In genomic region chr5:41835625-41836024, GRCh38 we compare ENCODE assay signal across 8 cellular contexts. TPM values are rescaled to one million over a fixed set of nuclear protein-coding genes. Genes with fewer than 3 reads are reported as not detected.
DNase-seq lines count a peak whose midpoint lies in the region; ATAC-seq, FAIRE-seq and TF ChIP-seq lines count a peak whose summit lies in the region.

No MANE protein-coding gene starts in this region.

- H3K9me3 Mint-ChIP-seq in natural killer cell treated with Interleukin-12 subunit alpha and Interleukin-12 subunit beta and Interleukin-15 and Interleukin-18, amount 100 ng/mL, for 72 hours = no peaks in the 10 kb centered on the region

- no peaks in the 10 kb centered on the region for H3K27me3 Mint-ChIP-seq in natural killer cell treated with Interleukin-12 subunit alpha and Interleukin-12 subunit beta and Interleukin-15 and Interleukin-18, amount 100 ng/mL, for 72 hours

- POLR2A ChIA-PET in GM12878 (lab: Charles Lee) = no interaction called here

- no peak for TF ChIP-seq EP300 in GM12878 (IDR thresholded peaks at IDR 0.05; ENCODE audit: borderline replicate concordance in 1 of 2, control insufficient read depth in 1 of 2, low read depth in 2 of 2, low read length in 2 of 2)

- CTCF ChIA-PET in GM12878 (lab: Yijun Ruan, JAX) = interaction anchor here (1.1 to 3.0 kb wide), 4 partner anchors 8 to 566 kb away, joined by 3 to 15 read pairs (median 6); no protein-coding TSS in a partner anchor

- H3K9me3 ChIP-seq in GM12878 (replicated peaks; ENCODE audit: control insufficient read depth, insufficient read depth, low read length) = no peaks in the 10 kb centered on the region
- no peaks in the 10 kb centered on the region for H3K9me3 ChIP-seq in left lung
- no peaks in the 10 kb centered on the region for H3K9me3 ChIP-seq in spleen

- RAD21 ChIA-PET in GM12878 (lab: Charles Lee; ENCODE audit: unreplicated experiment) = no interaction called here

- no peak overlapping the region for H3K9ac ChIP-seq in GM12878 (ENCODE audit: control insufficient read depth, insufficient read depth, low read length)

- SMC1A ChIA-PET in GM12878 (lab: Charles Lee; ENCODE audit: uncharacterized antibody, unreplicated experiment) = interaction anchor here (0.9 to 1.2 kb wide), 3 partner anchors 9 to 113 kb away, joined by 3 to 4 read pairs (median 3); no protein-coding TSS in a partner anchor

- TF ChIP-seq RAD21 in GM12878 (IDR thresholded peaks at IDR 0.05; ENCODE audit: insufficient read depth, low read depth, low read length) = no peak

- FAIRE-seq in GM12878 (lab: Jason Lieb, UNC) = no peak

- 31% methylated on average over 3 of the region's 3 CpGs for WGBS in GM12878 (ENCODE audit: insufficient coverage, insufficient replicate concordance, low lambda C conversion rate, missing lambda C conversion rate)
- WGBS in spleen, 5 donors = 77 to 82% (median 80%) methylated on average over 3 of the region's 3 CpGs

- no peak overlapping the region for H2AFZ ChIP-seq in GM12878 (ENCODE audit: control insufficient read depth, low read depth, low read length)

- no peak for TF ChIP-seq CTCF in AG09309 (IDR thresholded peaks at IDR 0.05; ENCODE audit: control insufficient read depth, insufficient read depth, low read depth, low read length, missing control alignments)
- TF ChIP-seq CTCF in GM12878 (IDR thresholded peaks at IDR 0.05 in 2 of 3, conservative IDR thresholded peaks at IDR 0.05 in 1 of 3; ENCODE audit: control insufficient read depth in 2 of 3, extremely low read depth in 1 of 3, insufficient read depth in 1 of 3, low read depth in 3 of 3, low read length in 3 of 3) = no peak
- TF ChIP-seq CTCF in left lung (IDR thresholded peaks at IDR 0.05) = no peak
- TF ChIP-seq CTCF in spleen (IDR thresholded peaks at IDR 0.05 in 8 of 11, conservative IDR thresholded peaks at IDR 0.05 in 3 of 11) = no peak

- H3K4me3 ChIP-seq in AG09309 (ENCODE audit: control insufficient read depth, low read depth, low read length) (no peak overlapping the region), GM12878 (no peak overlapping the region), left lung (no peak overlapping the region), spleen (no peak overlapping the region)

- ATAC-seq in GM12878 (no peak), left lung (peak; percentile 69), HG03521 (IDR thresholded peaks at IDR 0.05; ENCODE audit: unreplicated experiment) (no peak)
- no peak for ATAC-seq in natural killer cell treated with Interleukin-12 subunit alpha and Interleukin-12 subunit beta and Interleukin-15 and Interleukin-18, amount 100 ng/mL, for 72 hours

- H3K4me1 ChIP-seq in GM12878 (ENCODE audit: control insufficient read depth, insufficient read depth, low read length) (no peaks in the 10 kb centered on the region), left lung (no peaks in the 10 kb centered on the region), spleen (no peaks in the 10 kb centered on the region)

- H3K27ac ChIP-seq in GM12878 (ENCODE audit: control insufficient read depth, insufficient read depth) (no peak overlapping the region), left lung (no peak overlapping the region), spleen (no peak overlapping the region)

- H3K4me1 Mint-ChIP-seq in natural killer cell treated with Interleukin-12 subunit alpha and Interleukin-12 subunit beta and Interleukin-15 and Interleukin-18, amount 100 ng/mL, for 72 hours (ENCODE audit: low read depth in 2 of 2) = peaks cover 9 to 20% of the 10 kb centered on the region in 2 donors

- no peaks in the 10 kb centered on the region for H3K79me2 ChIP-seq in GM12878 (ENCODE audit: control insufficient read depth, insufficient read depth, low read length)

- no peak overlapping the region for H3K4me2 ChIP-seq in GM12878 (ENCODE audit: control insufficient read depth, insufficient read depth)

- peaks cover 7 to 9% of the 10 kb centered on the region in 2 experiments for H3K36me3 ChIP-seq in GM12878 (ENCODE audit: control insufficient read depth in 2 of 2, insufficient read depth in 2 of 2, low read length in 1 of 2)
- peaks cover 0 to 30% of the 10 kb centered on the region in 2 donors for H3K36me3 ChIP-seq in left lung
- H3K36me3 ChIP-seq in spleen = peaks cover 0 to 86% (median 20%) of the 10 kb centered on the region in 6 donors

- H4K20me1 ChIP-seq in GM12878 (ENCODE audit: control insufficient read depth, insufficient read depth) = no peaks in the 10 kb centered on the region

- H3K27me3 ChIP-seq in GM12878 (replicated peaks in 1 of 2; ENCODE audit: control insufficient read depth in 2 of 2, insufficient read depth in 2 of 2, low read length in 1 of 2) (no peaks in the 10 kb centered on the region), left lung (no peaks in the 10 kb centered on the region), spleen (replicated peaks in 1 of 7) (no peaks in the 10 kb centered on the region)

- no peak overlapping the region for H3K27ac Mint-ChIP-seq in natural killer cell treated with Interleukin-12 subunit alpha and Interleukin-12 subunit beta and Interleukin-15 and Interleukin-18, amount 100 ng/mL, for 72 hours

- in situ Hi-C loops in GM12878 (cut with MboI) = loop anchor here (25.0 kb wide), 1 partner anchor 548 kb away; no protein-coding TSS in a partner anchor

- no peak overlapping the region for H3K4me3 Mint-ChIP-seq in natural killer cell treated with Interleukin-12 subunit alpha and Interleukin-12 subunit beta and Interleukin-15 and Interleukin-18, amount 100 ng/mL, for 72 hours

- no TSS peak for BruUV-seq in GM12878 (replicated peaks; lab: Mats Ljungman, UMichigan)

- peaks cover 41% of the 10 kb centered on the region for H3K36me3 Mint-ChIP-seq in natural killer cell treated with Interleukin-12 subunit alpha and Interleukin-12 subunit beta and Interleukin-15 and Interleukin-18, amount 100 ng/mL, for 72 hours

- peak; percentile 66 for DNase-seq in AG09309 (ENCODE audit: low read depth)
- peak; percentile 91 for DNase-seq in LHCN-M2 (ENCODE audit: low read depth)
- DNase-seq in GM12878 (ENCODE audit: low read depth, low spot score) = no peak
- DNase-seq in left lung = no peak
- no peak for DNase-seq in natural killer cell treated with Interleukin-12 subunit alpha and Interleukin-12 subunit beta and Interleukin-15 and Interleukin-18, amount 100 ng/mL, for 72 hours (ENCODE audit: low spot score)
- no peak for DNase-seq in spleen
- DNase-seq in NCI-H510A treated with DMSO at 0.1 percent for 48 hours (lab: John Stamatoyannopoulos, UW) = no peak

- intact Hi-C loops in GM12878 (cut with micrococcal nuclease; ENCODE audit: unreplicated experiment) = no loop called here
- intact Hi-C loops in left lung (cut with DNase I) = no loop called here
- intact Hi-C loops in spleen (cut with DNase I; ENCODE audit: low total_unique reads) = no loop called here

- no peak for TF ChIP-seq POLR2A in GM12878 (IDR thresholded peaks at IDR 0.05; ENCODE audit: low read depth, low read length)
- no peak for TF ChIP-seq POLR2A in spleen (IDR thresholded peaks at IDR 0.05)

TF ChIP-seq in GM12878, 131 proteins besides CTCF, POLR2A, EP300 and RAD21:
- TF ChIP-seq IRF4 (IDR thresholded peaks at IDR 0.05; ENCODE audit: low read depth, low read length) (no peak), BHLHE40 (IDR thresholded peaks at IDR 0.05; ENCODE audit: borderline replicate concordance in 1 of 2, low read depth in 2 of 2, low read length in 1 of 2) (peak; percentile 61 to 75; a peak in 3 of 4 replicates)

RNA-seq across cellular contexts. Expression of gene OXCT1, which starts 34.6 kb away (rescaled TPM):
- total RNA-seq in LHCN-M2 (2014; rRNA removed) = 38.7 and 39.9 TPM in 2 replicates
- 26.3 TPM for polyA plus RNA-seq in LHCN-M2 (2012)
- 33.6 and 40.7 TPM in 2 replicates for total RNA-seq in GM12878 (2013; cell fraction: nucleolus; rRNA removed)
- 50.0 and 63.2 TPM in 2 replicates for total RNA-seq in GM12878 (2014; rRNA removed)
- total RNA-seq in GM12878 (2014; rRNA removed; fragmentation: Illumina TruSeq; extraction: Trizol) = 94.7 and 95.8 TPM in 2 replicates
- total RNA-seq in GM12878 (2021) = 68.4 and 71.1 TPM in 2 replicates
- polyA plus RNA-seq in GM12878 (2011; ENCODE audit: low read depth) = 28.3 TPM
- polyA plus RNA-seq in GM12878 (2011; rRNA removed) = 62.9 and 91.8 TPM in 2 replicates
- 22.9 and 24.3 TPM in 2 replicates for polyA plus RNA-seq in GM12878 (2011; cell fraction: cytosol; rRNA removed)
- polyA plus RNA-seq in GM12878 (2011; cell fraction: nucleus; rRNA removed) = 34.5 and 49.2 TPM in 2 replicates
- polyA plus RNA-seq in GM12878 (2012) = 43.7 and 46.5 TPM in 2 replicates
- polyA plus RNA-seq in GM12878 (2014; fragmentation: Illumina TruSeq; extraction: Trizol) = 101 and 129 TPM in 2 replicates
- polyA plus RNA-seq in GM12878 (2014; fragmentation: Nextera tagmentation; extraction: Ambion mirVana) = 10 to 100 TPM; 46.9 to 61.3 TPM
- 61.5 and 72.5 TPM in 2 replicates for polyA plus RNA-seq in GM12878 (2014; rRNA removed)
- polyA plus RNA-seq in GM12878 (2016; fragmentation: Nextera tagmentation; extraction: Ambion mirVana) = 100 to 1,000 TPM in 1 of 2 experiments, 10 to 100 TPM in 1; 96.1 to 103 TPM
- polyA minus RNA-seq in GM12878 (2011; rRNA and poly(A)+ RNA removed) = 34.4 and 56.9 TPM in 2 replicates
- polyA minus RNA-seq in GM12878 (2011; cell fraction: cytosol; rRNA and poly(A)+ RNA removed) = 16.0 and 22.2 TPM in 2 replicates
- polyA minus RNA-seq in GM12878 (2011; cell fraction: nucleus; rRNA and poly(A)+ RNA removed) = 25.8 and 40.1 TPM in 2 replicates
- 10 to 100 TPM; 20.5 to 26.8 TPM for total RNA-seq in left lung
- total RNA-seq in natural killer cell treated with Interleukin-12 subunit alpha and Interleukin-12 subunit beta and Interleukin-15 and Interleukin-18, amount 100 ng/mL, for 72 hours = 10 to 100 TPM; 31.2 to 50.2 TPM
- total RNA-seq in spleen = 10 to 100 TPM; 11.0 to 16.7 (median 14.2) TPM
- 10 to 100 TPM in 2 of 3 donors, 1 to 10 TPM in 1; 7.0 to 11.9 (median 10.1) TPM for polyA plus RNA-seq in spleen

Comparison
In these comparisons a context has a peak if more than half of its experiments do, and no peak if none do; other contexts are left out.
1. DNase-seq: peak in AG09309 (single experiment) and LHCN-M2 (single experiment); none in GM12878 (single experiment), left lung (0 of 2), natural killer cell treated with Interleukin-12 subunit alpha and Interleukin-12 subunit beta and Interleukin-15 and Interleukin-18, amount 100 ng/mL, for 72 hours (single experiment), spleen (single experiment) and NCI-H510A treated with DMSO at 0.1 percent for 48 hours (single experiment).